In the genomic region with DNA sequence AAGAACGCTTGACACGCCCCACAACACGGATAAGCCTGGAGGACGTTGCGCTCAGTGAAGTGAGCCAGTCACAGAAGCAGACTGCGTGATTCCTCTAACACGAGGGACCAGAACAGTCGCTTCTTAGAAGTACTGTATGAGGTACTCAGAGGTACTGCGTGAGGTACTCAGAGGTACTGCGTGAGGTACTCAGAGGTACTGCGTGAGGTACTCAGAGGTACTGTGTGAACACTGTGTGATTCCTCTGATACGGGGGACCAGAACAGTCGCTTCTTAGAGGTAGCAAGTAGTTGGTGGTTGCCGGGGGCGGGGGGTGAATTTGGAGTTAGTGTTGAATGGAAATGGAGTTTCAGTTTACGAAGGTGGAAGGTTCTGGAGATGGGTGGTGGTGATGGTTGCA, we compare ENCODE assay signal across 1 cellular context.
A peak's percentile ranks its signal among the peaks of the same experiment; 100 is the strongest.
TF ChIP-seq lines count a peak whose summit lies in the region.

No MANE protein-coding gene starts in this region.

TF ChIP-seq in IMR-90, 13 proteins besides CTCF, POLR2A, EP300 and RAD21:
- TF ChIP-seq FOS (IDR thresholded peaks at IDR 0.05; ENCODE audit: low read depth, low read length) (no peak), RCOR1 (IDR thresholded peaks at IDR 0.05; ENCODE audit: insufficient replicate concordance, low read length) (no peak), CEBPB (IDR thresholded peaks at IDR 0.05; ENCODE audit: low read depth, low read length) (peak; percentile 47; the same call in 1 of the 2 replicates)
- TF ChIP-seq, protein P1, sequence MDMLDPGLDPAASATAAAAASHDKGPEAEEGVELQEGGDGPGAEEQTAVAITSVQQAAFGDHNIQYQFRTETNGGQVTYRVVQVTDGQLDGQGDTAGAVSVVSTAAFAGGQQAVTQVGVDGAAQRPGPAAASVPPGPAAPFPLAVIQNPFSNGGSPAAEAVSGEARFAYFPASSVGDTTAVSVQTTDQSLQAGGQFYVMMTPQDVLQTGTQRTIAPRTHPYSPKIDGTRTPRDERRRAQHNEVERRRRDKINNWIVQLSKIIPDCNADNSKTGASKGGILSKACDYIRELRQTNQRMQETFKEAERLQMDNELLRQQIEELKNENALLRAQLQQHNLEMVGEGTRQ (IDR thresholded peaks at IDR 0.05; ENCODE audit: low read depth, low read length) = no peak
